In the genomic region with DNA sequence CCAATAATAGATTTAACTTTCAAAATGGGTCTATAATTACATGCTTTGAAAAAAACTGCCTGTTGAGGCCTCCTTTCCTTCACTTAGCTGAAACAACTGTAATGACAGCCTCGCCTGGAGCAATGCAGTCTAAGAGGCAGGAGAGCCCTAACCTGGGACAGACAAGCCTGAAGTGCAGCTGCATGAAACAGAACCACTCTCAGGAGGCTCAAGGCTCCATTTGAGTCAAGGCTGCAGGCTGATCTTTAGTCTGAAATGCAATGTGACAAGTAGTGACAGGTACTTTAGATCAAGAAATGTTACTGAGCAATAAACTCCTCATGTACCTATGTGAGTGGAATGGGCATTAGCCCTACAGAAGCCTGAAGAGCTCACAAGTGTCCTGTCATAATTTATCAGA, we compare ENCODE assay signal across 19 cellular contexts.
DNase-seq lines count a peak whose midpoint lies in the region; ATAC-seq and TF ChIP-seq lines count a peak whose summit lies in the region.
"Had no signal": no experiment of that assay in that cellular context is flagged by ENCODE, and none has a peak within 500 bp of the region (broad histone marks: within the 10 kb centered on the region; RNA-seq: fewer than 3 reads in every experiment).

No MANE protein-coding gene starts in this region.

- peaks cover 4% of the 10 kb centered on the region for H3F3A ChIP-seq in smooth muscle cell (ENCODE audit: low read depth)

- H2BK12ac ChIP-seq in mesenchymal stem cell (ENCODE audit: low read length in 2 of 2): no peak overlapping the region

- H3K4me2 ChIP-seq in mesenchymal stem cell (ENCODE audit: low read length, poor library complexity, severe bottlenecking): no peak overlapping the region
- H3K4me2 ChIP-seq in smooth muscle cell: no peak overlapping the region
- H3K4me2 ChIP-seq: BLaER1 treated with 17β-estradiol and CSF1 and Interleukin-3, amounts not matched to agents 10 nM and 100 nM had no signal

- no peak overlapping the region for H2BK15ac ChIP-seq in mesenchymal stem cell (ENCODE audit: low read depth, poor library complexity, severe bottlenecking)

- no peak overlapping the region for H3K23ac ChIP-seq in mesenchymal stem cell (ENCODE audit: low read length in 2 of 2)

- POLR2A ChIA-PET in naive thymus-derived CD8-positive, alpha-beta T cell (lab: Charles Lee): no interaction called here

- H4K8ac ChIP-seq in mesenchymal stem cell (ENCODE audit: low read length): no peak overlapping the region

- H3K4me1 Mint-ChIP-seq in naive thymus-derived CD8-positive, alpha-beta T cell: no peaks in the 10 kb centered on the region
- H3K4me1 Mint-ChIP-seq: B cell, IgD-negative memory B cell had no signal

- H3K4ac ChIP-seq in mesenchymal stem cell (ENCODE audit: low read depth in 1 of 2, low read length in 2 of 2): no peak overlapping the region

- H3K36me3 Mint-ChIP-seq in naive thymus-derived CD8-positive, alpha-beta T cell: no peaks in the 10 kb centered on the region
- H3K36me3 Mint-ChIP-seq: CD8-positive, alpha-beta T cell; IgD-negative memory B cell had no signal

- H2AK5ac ChIP-seq in mesenchymal stem cell (ENCODE audit: low read length, severe bottlenecking): no peak overlapping the region

- 92% methylated on average over 1 of the region's 1 CpG for WGBS in mesenchymal stem cell
- WGBS in suprapubic skin: 45% methylated on average over 1 of the region's 1 CpG
- WGBS in smooth muscle cell (ENCODE audit: low lambda C conversion rate): 59% methylated on average over 1 of the region's 1 CpG

- no peak overlapping the region for H3K4me3 ChIP-seq in mesenchymal stem cell (ENCODE audit: insufficient read depth in 1 of 2, low read depth in 1 of 2, low read length in 2 of 2)
- no peak overlapping the region for H3K4me3 ChIP-seq in suprapubic skin
- no peak overlapping the region for H3K4me3 ChIP-seq in smooth muscle cell
- H3K4me3 ChIP-seq: BLaER1 treated with 17β-estradiol and CSF1 and Interleukin-3, amounts not matched to agents 10 nM and 100 nM had no signal

- H3K27me3 Mint-ChIP-seq in naive thymus-derived CD8-positive, alpha-beta T cell: no peaks in the 10 kb centered on the region
- H3K27me3 Mint-ChIP-seq: B cell, IgD-negative memory B cell had no signal

- no peaks in the 10 kb centered on the region for H3K79me2 ChIP-seq in smooth muscle cell (ENCODE audit: low read depth)

- H3K14ac ChIP-seq in mesenchymal stem cell (ENCODE audit: low read length in 2 of 2): no peak overlapping the region

- H2AFZ ChIP-seq in mesenchymal stem cell (ENCODE audit: low read depth, low read length) (no peak overlapping the region), smooth muscle cell (ENCODE audit: low read depth) (no peak overlapping the region)

- H3K9ac ChIP-seq in mesenchymal stem cell (ENCODE audit: low read length): no peak overlapping the region
- H3K9ac ChIP-seq in smooth muscle cell (ENCODE audit: low read depth): no peak overlapping the region
- H3K9ac ChIP-seq: BLaER1 treated with 17β-estradiol and CSF1 and Interleukin-3, amounts not matched to agents 10 nM and 100 nM had no signal

- TF ChIP-seq EP300 in suprapubic skin (IDR thresholded peaks at IDR 0.05): no peak

- H3K9me3 Mint-ChIP-seq in naive thymus-derived CD8-positive, alpha-beta T cell: peaks cover 0 to 9% (median 3%) of the 10 kb centered on the region in 9 donors
- H3K9me3 Mint-ChIP-seq: HFFc6 had no signal

- no peaks in the 10 kb centered on the region for H3K36me3 ChIP-seq in mesenchymal stem cell (ENCODE audit: control insufficient read depth in 1 of 2, insufficient read depth in 2 of 2, low read depth in 1 of 2, low read length in 2 of 2)
- H3K36me3 ChIP-seq in suprapubic skin: no peaks in the 10 kb centered on the region
- no peaks in the 10 kb centered on the region for H3K36me3 ChIP-seq in smooth muscle cell (ENCODE audit: low read depth)
- H3K36me3 ChIP-seq: BLaER1 treated with 17β-estradiol and CSF1 and Interleukin-3, amounts not matched to agents 10 nM and 100 nM had no signal

- H3K27ac ChIP-seq in mesenchymal stem cell (ENCODE audit: low read length, poor library complexity, severe bottlenecking) (no peak overlapping the region), suprapubic skin (no peak overlapping the region), smooth muscle cell (ENCODE audit: low read depth) (no peak overlapping the region)
- H3K27ac ChIP-seq: BLaER1 treated with 17β-estradiol and CSF1 and Interleukin-3, amounts not matched to agents 10 nM and 100 nM; HL-60 had no signal

- H3K4me1 ChIP-seq in mesenchymal stem cell (ENCODE audit: control insufficient read depth, insufficient read depth, low read depth, low read length) (no peaks in the 10 kb centered on the region), suprapubic skin (no peaks in the 10 kb centered on the region), smooth muscle cell (ENCODE audit: low read depth) (no peaks in the 10 kb centered on the region)
- H3K4me1 ChIP-seq: BLaER1 treated with 17β-estradiol and CSF1 and Interleukin-3, amounts not matched to agents 10 nM and 100 nM had no signal

- H3K18ac ChIP-seq in mesenchymal stem cell (ENCODE audit: low read depth in 1 of 2, low read length in 2 of 2): no peak overlapping the region

- ATAC-seq in naive thymus-derived CD8-positive, alpha-beta T cell: no peak
- no peak for ATAC-seq in SK-N-SH treated with all-trans-retinoic acid at 6 μM for 48 hours
- ATAC-seq: CD8-positive, alpha-beta T cell; HCT116 had no signal

- peak overlapping the region; percentile 53 for H4K91ac ChIP-seq in mesenchymal stem cell (ENCODE audit: low read length)

- no peaks in the 10 kb centered on the region for H4K20me1 ChIP-seq in smooth muscle cell (ENCODE audit: low read depth)
- H4K20me1 ChIP-seq: BLaER1 treated with 17β-estradiol and CSF1 and Interleukin-3, amounts not matched to agents 10 nM and 100 nM had no signal

- DNase-seq in ELF-1 (ENCODE audit: low read depth, low spot score) (peak; percentile 7), NCI-H187 (lab: John Stamatoyannopoulos, UW) (peak; percentile 22 to 42), NCI-H69 (lab: John Stamatoyannopoulos, UW) (peak; percentile 69), mesenchymal stem cell (no peak), suprapubic skin (ENCODE audit: low spot score in 2 of 2) (no peak), smooth muscle cell (lab: John Stamatoyannopoulos, UW; ENCODE audit: unreplicated experiment) (no peak)
- no peak for DNase-seq in naive thymus-derived CD8-positive, alpha-beta T cell
- DNase-seq: Calu3; CD8-positive, alpha-beta T cell; DMS79 treated with DMSO at 0.1 percent for 48 hours; GOT3; H7; HFFc6 had no signal

- no peak overlapping the region for H3K27ac Mint-ChIP-seq in naive thymus-derived CD8-positive, alpha-beta T cell
- H3K27ac Mint-ChIP-seq: B cell; CD8-positive, alpha-beta T cell; HFFc6; IgD-negative memory B cell had no signal

- no peaks in the 10 kb centered on the region for H3K27me3 ChIP-seq in mesenchymal stem cell (ENCODE audit: control insufficient read depth in 1 of 2, insufficient read depth in 1 of 2, low read length in 2 of 2)
- no peaks in the 10 kb centered on the region for H3K27me3 ChIP-seq in suprapubic skin
- H3K27me3 ChIP-seq in smooth muscle cell (ENCODE audit: low read depth): no peaks in the 10 kb centered on the region
- H3K27me3 ChIP-seq: BLaER1 treated with 17β-estradiol and CSF1 and Interleukin-3, amounts not matched to agents 10 nM and 100 nM had no signal

- no peak overlapping the region for H2BK120ac ChIP-seq in mesenchymal stem cell (ENCODE audit: low read depth, low read length)

- TF ChIP-seq CTCF in suprapubic skin (IDR thresholded peaks at IDR 0.05): no peak
- no peak for TF ChIP-seq CTCF in smooth muscle cell (IDR thresholded peaks at IDR 0.05; ENCODE audit: borderline replicate concordance, insufficient read depth, poor library complexity, severe bottlenecking)

- TF ChIP-seq POLR2A in suprapubic skin (IDR thresholded peaks at IDR 0.05): no peak

- H3K9me3 ChIP-seq in mesenchymal stem cell (ENCODE audit: control insufficient read depth, low read length): no peaks in the 10 kb centered on the region
- no peaks in the 10 kb centered on the region for H3K9me3 ChIP-seq in suprapubic skin
- H3K9me3 ChIP-seq in smooth muscle cell (replicated peaks; ENCODE audit: low read depth): no peaks in the 10 kb centered on the region
- H3K9me3 ChIP-seq: BLaER1 treated with 17β-estradiol and CSF1 and Interleukin-3, amounts not matched to agents 10 nM and 100 nM had no signal

- no peak overlapping the region for H3K4me3 Mint-ChIP-seq in naive thymus-derived CD8-positive, alpha-beta T cell
- H3K4me3 Mint-ChIP-seq: B cell; CD8-positive, alpha-beta T cell; HFFc6; IgD-negative memory B cell had no signal

- no peak overlapping the region for H2BK5ac ChIP-seq in mesenchymal stem cell (ENCODE audit: low read depth, low read length, poor library complexity, severe bottlenecking)

- H3K79me1 ChIP-seq in mesenchymal stem cell (replicated peaks; ENCODE audit: low read length, poor library complexity, severe bottlenecking): no peaks in the 10 kb centered on the region

TF ChIP-seq in SK-N-SH treated with all-trans-retinoic acid at 6 μM for 48 hours, 23 proteins besides CTCF, POLR2A, EP300 and RAD21 (continues in another document):
- TF ChIP-seq BACH2 (CRISPR knock-in tag; IDR thresholded peaks at IDR 0.05; ENCODE audit: borderline replicate concordance) (no peak), ZNF565 (CRISPR knock-in tag; conservative IDR thresholded peaks at IDR 0.05; ENCODE audit: low read depth) (no peak), TOX (CRISPR knock-in tag; IDR thresholded peaks at IDR 0.05; ENCODE audit: borderline replicate concordance) (no peak), SNAI2 (CRISPR knock-in tag; IDR thresholded peaks at IDR 0.05) (no peak), ARNTL (CRISPR knock-in tag; IDR thresholded peaks at IDR 0.05; ENCODE audit: borderline replicate concordance, low read depth) (no peak)
- TF ChIP-seq, protein P1, sequence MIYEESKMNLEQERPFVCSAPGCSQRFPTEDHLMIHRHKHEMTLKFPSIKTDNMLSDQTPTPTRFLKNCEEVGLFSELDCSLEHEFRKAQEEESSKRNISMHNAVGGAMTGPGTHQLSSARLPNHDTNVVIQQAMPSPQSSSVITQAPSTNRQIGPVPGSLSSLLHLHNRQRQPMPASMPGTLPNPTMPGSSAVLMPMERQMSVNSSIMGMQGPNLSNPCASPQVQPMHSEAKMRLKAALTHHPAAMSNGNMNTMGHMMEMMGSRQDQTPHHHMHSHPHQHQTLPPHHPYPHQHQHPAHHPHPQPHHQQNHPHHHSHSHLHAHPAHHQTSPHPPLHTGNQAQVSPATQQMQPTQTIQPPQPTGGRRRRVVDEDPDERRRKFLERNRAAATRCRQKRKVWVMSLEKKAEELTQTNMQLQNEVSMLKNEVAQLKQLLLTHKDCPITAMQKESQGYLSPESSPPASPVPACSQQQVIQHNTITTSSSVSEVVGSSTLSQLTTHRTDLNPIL (CRISPR knock-in tag; IDR thresholded peaks at IDR 0.05; ENCODE audit: low read depth): no peak

Comparison
In these comparisons a context has a peak if more than half of its experiments do, and no peak if none do; other contexts are left out.
1. DNase-seq: peak in ELF-1 (single experiment), NCI-H187 (2 of 2) and NCI-H69 (single experiment); none in mesenchymal stem cell (single experiment), suprapubic skin (0 of 2), naive thymus-derived CD8-positive, alpha-beta T cell (0 of 10) and smooth muscle cell (single experiment).